ENCODE assay signal across 23 cellular contexts in the genomic region with DNA sequence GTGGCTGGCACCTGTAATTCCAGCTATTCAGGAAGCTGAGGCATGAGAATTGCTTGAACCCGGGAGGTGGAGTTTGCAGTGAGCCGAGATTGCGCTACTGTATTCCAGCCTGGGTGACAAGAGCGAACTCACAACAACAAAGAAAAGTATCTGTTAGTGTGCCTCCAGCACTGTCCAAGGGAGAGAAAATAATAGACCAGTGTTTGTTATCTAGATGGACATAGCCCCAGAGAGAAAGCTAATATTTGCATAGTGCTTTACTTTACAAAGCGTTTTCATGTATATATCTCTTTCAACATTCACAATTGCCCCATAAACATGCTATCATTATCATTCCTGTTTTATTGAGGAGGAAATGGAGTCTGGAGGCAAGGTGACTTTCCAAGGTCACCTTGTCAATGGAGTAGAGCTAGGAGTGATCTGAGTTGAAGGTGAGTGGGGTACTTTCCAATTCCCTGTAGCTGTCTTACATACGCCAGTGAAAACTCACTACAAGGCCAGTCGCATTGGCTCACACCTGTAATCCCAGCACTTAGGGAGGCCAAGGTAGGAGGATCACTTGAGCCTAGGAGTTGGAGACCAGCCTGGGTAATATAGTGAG. TPM values are rescaled to one million over a fixed set of nuclear protein-coding genes. Genes with fewer than 3 reads are reported as not detected.
DNase-seq lines count a peak whose midpoint lies in the region; ATAC-seq and TF ChIP-seq lines count a peak whose summit lies in the region.
"Had no signal": no experiment of that assay in that cellular context is flagged by ENCODE, and none has a peak within 500 bp of the region (broad histone marks: within the 10 kb centered on the region; RNA-seq: fewer than 3 reads in every experiment).

No MANE protein-coding gene starts in this region.

- peaks cover 4% of the 10 kb centered on the region for H3K4me1 Mint-ChIP-seq in neural progenitor cell
- H3K4me1 Mint-ChIP-seq: IgD-negative memory B cell; naive thymus-derived CD8-positive, alpha-beta T cell; T-cell had no signal

- H4K20me1 ChIP-seq in neural progenitor cell (ENCODE audit: low read depth), result no peaks in the 10 kb centered on the region

- H3K27me3 Mint-ChIP-seq in neural progenitor cell (ENCODE audit: insufficient read depth, low read depth), result peaks cover 3% of the 10 kb centered on the region
- H3K27me3 Mint-ChIP-seq: stimulated activated naive CD8-positive, alpha-beta T cell treated with anti-CD3 and anti-CD28 coated beads, Interleukin-15, Interleukin-2, amounts not matched to agents 100 ng/mL and 50 ng/mL, for 24 hours had no signal

- H3K4me1 ChIP-seq in body of pancreas (peaks cover 21% of the 10 kb centered on the region), neural progenitor cell (no peaks in the 10 kb centered on the region)
- H3K4me1 ChIP-seq: foreskin keratinocyte, right atrium auricular region, SJCRH30 had no signal

- no peak overlapping the region for H3K4me3 Mint-ChIP-seq in neural progenitor cell
- H3K4me3 Mint-ChIP-seq: CD4-positive, alpha-beta T cell; IgD-negative memory B cell; naive thymus-derived CD8-positive, alpha-beta T cell; stimulated activated naive CD8-positive, alpha-beta T cell treated with anti-CD3 and anti-CD28 coated beads, Interleukin-15, Interleukin-2, amounts not matched to agents 100 ng/mL and 50 ng/mL, for 24 hours; T-cell had no signal

- peaks cover 8% of the 10 kb centered on the region for H3K9me3 Mint-ChIP-seq in neural progenitor cell
- H3K9me3 Mint-ChIP-seq: CD4-positive, alpha-beta T cell; IgD-negative memory B cell; stimulated activated naive CD8-positive, alpha-beta T cell treated with anti-CD3 and anti-CD28 coated beads, Interleukin-15, Interleukin-2, amounts not matched to agents 100 ng/mL and 50 ng/mL, for 24 hours; T-cell had no signal

- no peak for TF ChIP-seq CTCF in body of pancreas (IDR thresholded peaks at IDR 0.05)
- TF ChIP-seq CTCF in neural progenitor cell (IDR thresholded peaks at IDR 0.05), result no peak
- TF ChIP-seq CTCF in GM20000 (IDR thresholded peaks at IDR 0.05; ENCODE audit: extremely low read depth, missing control alignments), result no peak

- H3K27me3 ChIP-seq in body of pancreas, result no peaks in the 10 kb centered on the region
- H3K27me3 ChIP-seq in neural progenitor cell, result no peaks in the 10 kb centered on the region
- H3K27me3 ChIP-seq: brain microvascular endothelial cell, foreskin keratinocyte, right atrium auricular region, SJCRH30 had no signal

- intact Hi-C loops in body of pancreas (cut with DNase I), result no loop called here

- H3F3A ChIP-seq in neural progenitor cell (ENCODE audit: low read depth), result no peaks in the 10 kb centered on the region

- no peak overlapping the region for H3K4me3 ChIP-seq in body of pancreas
- no peak overlapping the region for H3K4me3 ChIP-seq in neural progenitor cell
- H3K4me3 ChIP-seq: right atrium auricular region, SJCRH30 had no signal

- DNase-seq in DMS153 treated with DMSO at 0.1 percent for 48 hours (lab: John Stamatoyannopoulos, UW; ENCODE audit: unreplicated experiment) (peak; percentile 8), NCI-H2029 (lab: John Stamatoyannopoulos, UW) (peak; percentile 46), body of pancreas (no peak), pons (ENCODE audit: low spot score) (peak; percentile 71), neural progenitor cell (ENCODE audit: low spot score) (no peak), NCI-H187 treated with DMSO at 0.1 percent for 48 hours (lab: John Stamatoyannopoulos, UW) (no peak), GM20000 (ENCODE audit: low spot score) (no peak)
- DNase-seq: activated CD4-positive, CD25-positive, alpha-beta regulatory T cell treated with anti-CD3 and anti-CD28 coated beads, Interleukin-2, amount 50 U/mL, for 72 hours; activated gamma-delta T cell treated with Interleukin-2 at 50 U/mL for 16 hours; brain microvascular endothelial cell; CD4-positive, alpha-beta T cell; DMS79; effector memory CD4-positive, alpha-beta T cell; foreskin keratinocyte; GF-D8; naive thymus-derived CD8-positive, alpha-beta T cell; NCI-H1105 treated with DMSO at 0.1 percent for 48 hours; NCI-H2171; SJCRH30; T-cell had no signal

- TF ChIP-seq POLR2A in body of pancreas (IDR thresholded peaks at IDR 0.05), result no peak

- no peaks in the 10 kb centered on the region for H3K9me3 ChIP-seq in body of pancreas
- no peaks in the 10 kb centered on the region for H3K9me3 ChIP-seq in neural progenitor cell (ENCODE audit: low read depth)
- H3K9me3 ChIP-seq: right atrium auricular region, SJCRH30 had no signal

- ATAC-seq in body of pancreas, result peak; percentile 47
- ATAC-seq: foreskin keratinocyte; naive thymus-derived CD8-positive, alpha-beta T cell; T-cell had no signal

- H3K9ac ChIP-seq in neural progenitor cell, result no peak overlapping the region

- H3K36me3 Mint-ChIP-seq in neural progenitor cell, result no peaks in the 10 kb centered on the region
- H3K36me3 Mint-ChIP-seq: IgD-negative memory B cell, T-cell had no signal

- H3K79me2 ChIP-seq in neural progenitor cell (ENCODE audit: low read depth), result no peaks in the 10 kb centered on the region

- H2AFZ ChIP-seq in neural progenitor cell (replicated peaks), result no peak overlapping the region

- H3K4me2 ChIP-seq in neural progenitor cell, result no peak overlapping the region

- no peaks in the 10 kb centered on the region for H3K36me3 ChIP-seq in body of pancreas (replicated peaks in 1 of 2; ENCODE audit: insufficient read depth in 1 of 2, low read depth in 2 of 2)
- H3K36me3 ChIP-seq in neural progenitor cell, result no peaks in the 10 kb centered on the region
- H3K36me3 ChIP-seq: brain microvascular endothelial cell, right atrium auricular region, SJCRH30 had no signal

- WGBS in body of pancreas, 2 donors, result 40 to 48% methylated on average over 7 of the region's 7 CpGs

- H3K27ac ChIP-seq in body of pancreas (peak overlapping the region in 2 of 4 donors; percentile 4 to 5), neural progenitor cell (no peak overlapping the region)
- H3K27ac ChIP-seq: brain microvascular endothelial cell, foreskin keratinocyte, right atrium auricular region, SJCRH30 had no signal

- no peak overlapping the region for H3K27ac Mint-ChIP-seq in neural progenitor cell
- H3K27ac Mint-ChIP-seq: CD4-positive, alpha-beta T cell; IgD-negative memory B cell; naive thymus-derived CD8-positive, alpha-beta T cell; stimulated activated naive CD8-positive, alpha-beta T cell treated with anti-CD3 and anti-CD28 coated beads, Interleukin-15, Interleukin-2, amounts not matched to agents 100 ng/mL and 50 ng/mL, for 24 hours; T-cell had no signal

RNA-seq across cellular contexts. Expression of gene KIF5B, which starts 49.7 kb away (rescaled TPM):
- total RNA-seq in body of pancreas (10 to 100 TPM; 53.7 to 59.9 TPM), neural progenitor cell (ENCODE audit: low replicate concordance) (90.3 and 131 TPM in 2 replicates)

Comparison
In these comparisons a context has a peak if more than half of its experiments do, and no peak if none do; other contexts are left out.
1. DNase-seq: peak in DMS153 treated with DMSO at 0.1 percent for 48 hours (single experiment), NCI-H2029 (single experiment) and pons (single experiment); none in body of pancreas (0 of 4), neural progenitor cell (single experiment), NCI-H187 treated with DMSO at 0.1 percent for 48 hours (single experiment) and GM20000 (single experiment).